ENCODE assay signal across 13 cellular contexts in genomic region chr7:151566897-151567320, GRCh38. TPM values are rescaled to one million over a fixed set of nuclear protein-coding genes. Genes with fewer than 3 reads are reported as not detected.
DNase-seq lines count a peak whose midpoint lies in the region; TF ChIP-seq lines count a peak whose summit lies in the region.
"Had no signal": no experiment of that assay in that cellular context is flagged by ENCODE, and none has a peak within 500 bp of the region (broad histone marks: within the 10 kb centered on the region; RNA-seq: fewer than 3 reads in every experiment).

No MANE protein-coding gene starts in this region.

- peaks cover 9% of the 10 kb centered on the region for H3K4me1 ChIP-seq in A673 (ENCODE audit: insufficient read depth, low read length, poor library complexity, severe bottlenecking)
- H3K4me1 ChIP-seq: A549, testis had no signal

- H3K27ac Mint-ChIP-seq in activated naive CD8-positive, alpha-beta T cell treated with anti-CD3 and anti-CD28 coated beads for 36 hours: no peak overlapping the region
- H3K27ac Mint-ChIP-seq: activated T-helper 17 cell treated with anti-CD3 and anti-CD28 coated beads, Interleukin-2, amount 50 U/mL, for 72 hours; effector memory CD8-positive, alpha-beta T cell had no signal

- POLR2A ChIA-PET in A673 (lab: Charles Lee; ENCODE audit: low non-redundant PET): no interaction called here

- intact Hi-C loops in A673 (cut with micrococcal nuclease; ENCODE audit: unreplicated experiment): no loop called here

- H3K36me3 Mint-ChIP-seq in activated naive CD8-positive, alpha-beta T cell treated with anti-CD3 and anti-CD28 coated beads for 36 hours: peaks cover 1% of the 10 kb centered on the region

- H3K4me3 Mint-ChIP-seq in activated naive CD8-positive, alpha-beta T cell treated with anti-CD3 and anti-CD28 coated beads for 36 hours: no peak overlapping the region
- H3K4me3 Mint-ChIP-seq: activated T-helper 17 cell treated with anti-CD3 and anti-CD28 coated beads, Interleukin-2, amount 50 U/mL, for 72 hours; effector memory CD8-positive, alpha-beta T cell had no signal

- H3K4me3 ChIP-seq in A673 (ENCODE audit: low read depth, low read length, poor library complexity, severe bottlenecking) (no peak overlapping the region), cardiac fibroblast (replicated peaks in 1 of 2; ENCODE audit: low read depth in 2 of 2, low read length in 2 of 2) (no peak overlapping the region)
- H3K4me3 ChIP-seq: A549, lung, testis had no signal

- no peaks in the 10 kb centered on the region for H3K27me3 ChIP-seq in A673 (replicated peaks; ENCODE audit: insufficient read depth, low read depth, low read length, poor library complexity)
- H3K27me3 ChIP-seq: testis had no signal

- TF ChIP-seq CTCF in A673 (conservative IDR thresholded peaks at IDR 0.05; ENCODE audit: low read depth, low read length) (no peak), cardiac fibroblast (IDR thresholded peaks at IDR 0.05; ENCODE audit: low read depth, low read length) (no peak)

- peak; percentile 35 for DNase-seq in A673 (ENCODE audit: low spot score)
- peak; percentile 63 for DNase-seq in MV-4-11 (lab: John Stamatoyannopoulos, UW)
- DNase-seq in cardiac fibroblast (ENCODE audit: low read depth in 2 of 2): peak; percentile 70 to 75
- DNase-seq in left kidney (ENCODE audit: low read depth, low spot score): peak; percentile 57
- no peak for DNase-seq in NCI-H1092 (lab: John Stamatoyannopoulos, UW)
- no peak for DNase-seq in activated naive CD8-positive, alpha-beta T cell treated with anti-CD3 and anti-CD28 coated beads for 36 hours
- DNase-seq in activated CD4-positive, CD25-positive, alpha-beta regulatory T cell (lab: John Stamatoyannopoulos, UW): no peak
- DNase-seq in NCI-H128 (lab: John Stamatoyannopoulos, UW; ENCODE audit: unreplicated experiment): no peak
- DNase-seq: effector memory CD8-positive, alpha-beta T cell; testis had no signal

- H3K9me3 ChIP-seq in A673 (ENCODE audit: low read depth, low read length, poor library complexity, severe bottlenecking): no peaks in the 10 kb centered on the region
- H3K9me3 ChIP-seq: A549, testis had no signal

- H3K27ac ChIP-seq in A673 (ENCODE audit: low read depth, low read length, poor library complexity, severe bottlenecking): no peak overlapping the region
- H3K27ac ChIP-seq: A549, testis had no signal

- no peaks in the 10 kb centered on the region for H3K36me3 ChIP-seq in A673 (ENCODE audit: insufficient read depth, low read length, poor library complexity, severe bottlenecking)

- H3K9me3 Mint-ChIP-seq in activated naive CD8-positive, alpha-beta T cell treated with anti-CD3 and anti-CD28 coated beads for 36 hours: no peaks in the 10 kb centered on the region
- H3K9me3 Mint-ChIP-seq: activated T-helper 17 cell treated with anti-CD3 and anti-CD28 coated beads, Interleukin-2, amount 50 U/mL, for 72 hours; effector memory CD8-positive, alpha-beta T cell had no signal

- CTCF ChIA-PET in A673 (lab: Charles Lee): no interaction called here

- BruUV-seq in A673 (replicated peaks; lab: Mats Ljungman, UMichigan): no TSS peak

- H3K27me3 Mint-ChIP-seq in activated naive CD8-positive, alpha-beta T cell treated with anti-CD3 and anti-CD28 coated beads for 36 hours: no peaks in the 10 kb centered on the region
- H3K27me3 Mint-ChIP-seq: activated T-helper 17 cell treated with anti-CD3 and anti-CD28 coated beads, Interleukin-2, amount 50 U/mL, for 72 hours; effector memory CD8-positive, alpha-beta T cell had no signal

- H3K4me1 Mint-ChIP-seq in activated naive CD8-positive, alpha-beta T cell treated with anti-CD3 and anti-CD28 coated beads for 36 hours: no peaks in the 10 kb centered on the region
- H3K4me1 Mint-ChIP-seq: activated T-helper 17 cell treated with anti-CD3 and anti-CD28 coated beads, Interleukin-2, amount 50 U/mL, for 72 hours had no signal

RNA-seq across cellular contexts. Expression of gene RHEB, which starts 47.2 kb away (rescaled TPM):
- total RNA-seq in A673 (2021): 127 and 136 TPM in 2 replicates
- total RNA-seq in activated naive CD8-positive, alpha-beta T cell treated with anti-CD3 and anti-CD28 coated beads for 36 hours: 10 to 100 TPM; 42.0 to 46.8 TPM

Comparison
In these comparisons a context has a peak if more than half of its experiments do, and no peak if none do; other contexts are left out.
1. DNase-seq: peak in A673 (single experiment), MV-4-11 (single experiment), cardiac fibroblast (2 of 2) and left kidney (single experiment); none in NCI-H1092 (single experiment), activated naive CD8-positive, alpha-beta T cell treated with anti-CD3 and anti-CD28 coated beads for 36 hours (single experiment), activated CD4-positive, CD25-positive, alpha-beta regulatory T cell (0 of 4) and NCI-H128 (single experiment).